In genomic region chrY:19391922-19392321, GRCh38 we compare ENCODE assay signal across 26 cellular contexts.
DNase-seq lines count a peak whose midpoint lies in the region; ATAC-seq and TF ChIP-seq lines count a peak whose summit lies in the region.
"Had no signal": no experiment of that assay in that cellular context is flagged by ENCODE, and none has a peak within 500 bp of the region (broad histone marks: within the 10 kb centered on the region; RNA-seq: fewer than 3 reads in every experiment).

No MANE protein-coding gene starts in this region.

- no peaks in the 10 kb centered on the region for H3K27me3 Mint-ChIP-seq in activated CD8-positive, alpha-beta T cell treated with anti-CD3 and anti-CD28 coated beads for 36 hours
- H3K27me3 Mint-ChIP-seq in activated CD8-positive, alpha-beta T cell treated with anti-CD3 and anti-CD28 coated beads, Interleukin-2, amount 10 ng/mL, durations not matched to agents 7 days and 5 days (ENCODE audit: low read depth): no peaks in the 10 kb centered on the region
- no peaks in the 10 kb centered on the region for H3K27me3 Mint-ChIP-seq in CD8-positive, alpha-beta T cell (ENCODE audit: low read depth)
- no peaks in the 10 kb centered on the region for H3K27me3 Mint-ChIP-seq in activated T-helper 17 cell treated with anti-CD3 and anti-CD28 coated beads, Interleukin-2, amount 50 U/mL, for 72 hours
- H3K27me3 Mint-ChIP-seq: CD4-positive, alpha-beta memory T cell; IgD-negative memory B cell had no signal

- TF ChIP-seq POLR2A in breast epithelium (IDR thresholded peaks at IDR 0.05): no peak

- H3K36me3 ChIP-seq in CD8-positive, alpha-beta T cell (ENCODE audit: insufficient read depth, low read length): no peaks in the 10 kb centered on the region
- no peaks in the 10 kb centered on the region for H3K36me3 ChIP-seq in breast epithelium
- H3K36me3 ChIP-seq: BLaER1 treated with 17β-estradiol and CSF1 and Interleukin-3, amounts not matched to agents 10 nM and 100 nM had no signal

- CTCF ChIA-PET in activated CD8-positive, alpha-beta T cell treated with anti-CD3 and anti-CD28 coated beads for 36 hours (lab: Charles Lee): no interaction called here
- CTCF ChIA-PET in activated CD8-positive, alpha-beta T cell treated with anti-CD3 and anti-CD28 coated beads, Interleukin-2, amount 10 ng/mL, durations not matched to agents 7 days and 5 days (lab: Charles Lee): no interaction called here
- CTCF ChIA-PET in CD8-positive, alpha-beta T cell (lab: Charles Lee): no interaction called here

- no peak overlapping the region for H3K27ac Mint-ChIP-seq in activated CD8-positive, alpha-beta T cell treated with anti-CD3 and anti-CD28 coated beads for 36 hours
- no peak overlapping the region for H3K27ac Mint-ChIP-seq in activated CD8-positive, alpha-beta T cell treated with anti-CD3 and anti-CD28 coated beads, Interleukin-2, amount 10 ng/mL, durations not matched to agents 7 days and 5 days
- H3K27ac Mint-ChIP-seq in CD8-positive, alpha-beta T cell: peak overlapping the region; percentile 41
- no peak overlapping the region for H3K27ac Mint-ChIP-seq in activated T-helper 17 cell treated with anti-CD3 and anti-CD28 coated beads, Interleukin-2, amount 50 U/mL, for 72 hours
- H3K27ac Mint-ChIP-seq: IgD-negative memory B cell had no signal

- TF ChIP-seq CTCF in activated CD8-positive, alpha-beta T cell treated with anti-CD3 and anti-CD28 coated beads for 36 hours (IDR thresholded peaks at IDR 0.05): no peak
- TF ChIP-seq CTCF in CD8-positive, alpha-beta T cell (IDR thresholded peaks at IDR 0.05): no peak
- TF ChIP-seq CTCF in GM13976 (IDR thresholded peaks at IDR 0.05; ENCODE audit: borderline replicate concordance, control extremely low read depth, extremely low read depth, insufficient read depth, missing control alignments) (no peak), breast epithelium (IDR thresholded peaks at IDR 0.05) (no peak)

- H3K36me3 Mint-ChIP-seq in activated CD8-positive, alpha-beta T cell treated with anti-CD3 and anti-CD28 coated beads for 36 hours (ENCODE audit: low read depth): no peaks in the 10 kb centered on the region
- H3K36me3 Mint-ChIP-seq in activated CD8-positive, alpha-beta T cell treated with anti-CD3 and anti-CD28 coated beads, Interleukin-2, amount 10 ng/mL, durations not matched to agents 7 days and 5 days (ENCODE audit: low read depth): peaks cover 1% of the 10 kb centered on the region
- no peaks in the 10 kb centered on the region for H3K36me3 Mint-ChIP-seq in CD8-positive, alpha-beta T cell
- H3K36me3 Mint-ChIP-seq in activated T-helper 17 cell treated with anti-CD3 and anti-CD28 coated beads, Interleukin-2, amount 50 U/mL, for 72 hours (ENCODE audit: low read depth): no peaks in the 10 kb centered on the region
- H3K36me3 Mint-ChIP-seq: CD4-positive, alpha-beta memory T cell; IgD-negative memory B cell had no signal

- POLR2A ChIA-PET in activated CD8-positive, alpha-beta T cell treated with anti-CD3 and anti-CD28 coated beads for 36 hours (lab: Charles Lee): no interaction called here
- POLR2A ChIA-PET in activated CD8-positive, alpha-beta T cell treated with anti-CD3 and anti-CD28 coated beads, Interleukin-2, amount 10 ng/mL, durations not matched to agents 7 days and 5 days (lab: Charles Lee): interaction anchor here (1.1 kb wide), 1 partner anchor 14 kb away, joined by 4 read pairs; no protein-coding TSS in a partner anchor
- POLR2A ChIA-PET in CD8-positive, alpha-beta T cell (lab: Charles Lee): interaction anchor here (0.6 kb wide), 1 partner anchor 200 kb away, joined by 3 read pairs; no protein-coding TSS in a partner anchor

- no peaks in the 10 kb centered on the region for H3K9me3 ChIP-seq in CD8-positive, alpha-beta T cell (ENCODE audit: low read length)
- H3K9me3 ChIP-seq in breast epithelium: no peaks in the 10 kb centered on the region
- H3K9me3 ChIP-seq: BLaER1 treated with 17β-estradiol and CSF1 and Interleukin-3, amounts not matched to agents 10 nM and 100 nM; Caco-2 had no signal

- no peaks in the 10 kb centered on the region for H3K27me3 ChIP-seq in CD8-positive, alpha-beta T cell (ENCODE audit: insufficient read depth, low read length)
- H3K27me3 ChIP-seq in breast epithelium: no peaks in the 10 kb centered on the region
- H3K27me3 ChIP-seq: BLaER1 treated with 17β-estradiol and CSF1 and Interleukin-3, amounts not matched to agents 10 nM and 100 nM had no signal

- intact Hi-C loops in activated CD8-positive, alpha-beta T cell treated with anti-CD3 and anti-CD28 coated beads for 36 hours (cut with micrococcal nuclease): no loop called here
- intact Hi-C loops in CD8-positive, alpha-beta T cell (cut with DNase I, micrococcal nuclease): loop anchor here in 1 of 2 experiments (10.0 kb wide), 1 partner anchor 57 kb away; no protein-coding TSS in a partner anchor
- intact Hi-C loops in breast epithelium (cut with DNase I; ENCODE audit: low total_unique reads): no loop called here

- H3K4me1 Mint-ChIP-seq in activated CD8-positive, alpha-beta T cell treated with anti-CD3 and anti-CD28 coated beads for 36 hours (ENCODE audit: low read depth): peaks cover 22% of the 10 kb centered on the region
- peaks cover 16% of the 10 kb centered on the region for H3K4me1 Mint-ChIP-seq in activated CD8-positive, alpha-beta T cell treated with anti-CD3 and anti-CD28 coated beads, Interleukin-2, amount 10 ng/mL, durations not matched to agents 7 days and 5 days (ENCODE audit: low read depth)
- H3K4me1 Mint-ChIP-seq in CD8-positive, alpha-beta T cell (ENCODE audit: low read depth): peaks cover 26% of the 10 kb centered on the region
- peaks cover 7% of the 10 kb centered on the region for H3K4me1 Mint-ChIP-seq in activated T-helper 17 cell treated with anti-CD3 and anti-CD28 coated beads, Interleukin-2, amount 50 U/mL, for 72 hours
- H3K4me1 Mint-ChIP-seq: IgD-negative memory B cell had no signal

- H3K4me1 ChIP-seq in CD8-positive, alpha-beta T cell (ENCODE audit: insufficient read depth, low read length): peaks cover 6% of the 10 kb centered on the region
- H3K4me1 ChIP-seq in breast epithelium: no peaks in the 10 kb centered on the region
- H3K4me1 ChIP-seq: BLaER1 treated with 17β-estradiol and CSF1 and Interleukin-3, amounts not matched to agents 10 nM and 100 nM; Caco-2 had no signal

- no peak overlapping the region for H3K4me3 ChIP-seq in CD8-positive, alpha-beta T cell (ENCODE audit: low read depth, low read length)
- no peak overlapping the region for H3K4me3 ChIP-seq in breast epithelium
- H3K4me3 ChIP-seq: BLaER1 treated with 17β-estradiol and CSF1 and Interleukin-3, amounts not matched to agents 10 nM and 100 nM had no signal

- no peak for DNase-seq in activated CD8-positive, alpha-beta T cell treated with anti-CD3 and anti-CD28 coated beads for 36 hours
- DNase-seq in activated CD8-positive, alpha-beta T cell treated with anti-CD3 and anti-CD28 coated beads, Interleukin-2, amount 10 ng/mL, durations not matched to agents 7 days and 5 days: no peak
- no peak for DNase-seq in CD8-positive, alpha-beta T cell
- no peak for DNase-seq in GM13976 (ENCODE audit: low spot score)
- no peak for DNase-seq in breast epithelium (ENCODE audit: low spot score in 2 of 2)
- DNase-seq: Caco-2; CD4-positive, alpha-beta memory T cell; DMS 273 treated with DMSO at 0.1 percent for 48 hours; DMS79; GF-D8; Karpas-422; NCI-H1092; NCI-H1417 treated with DMSO at 0.1 percent for 48 hours; NCI-H1694 treated with DMSO at 0.1 percent for 48 hours; NCI-H2081; NCI-H2227 treated with DMSO at 0.1 percent for 48 hours; NCI-H526 treated with DMSO at 0.1 percent for 48 hours; SHP77 had no signal

- H3K9me3 Mint-ChIP-seq in activated CD8-positive, alpha-beta T cell treated with anti-CD3 and anti-CD28 coated beads for 36 hours: no peaks in the 10 kb centered on the region
- H3K9me3 Mint-ChIP-seq in activated CD8-positive, alpha-beta T cell treated with anti-CD3 and anti-CD28 coated beads, Interleukin-2, amount 10 ng/mL, durations not matched to agents 7 days and 5 days (ENCODE audit: insufficient read depth): no peaks in the 10 kb centered on the region
- no peaks in the 10 kb centered on the region for H3K9me3 Mint-ChIP-seq in CD8-positive, alpha-beta T cell
- H3K9me3 Mint-ChIP-seq in activated T-helper 17 cell treated with anti-CD3 and anti-CD28 coated beads, Interleukin-2, amount 50 U/mL, for 72 hours: no peaks in the 10 kb centered on the region
- H3K9me3 Mint-ChIP-seq: CD4-positive, alpha-beta memory T cell; IgD-negative memory B cell had no signal

- no peak overlapping the region for H3K27ac ChIP-seq in CD8-positive, alpha-beta T cell (ENCODE audit: low read depth, low read length)
- H3K27ac ChIP-seq in breast epithelium: no peak overlapping the region
- H3K27ac ChIP-seq: BLaER1 treated with 17β-estradiol and CSF1 and Interleukin-3, amounts not matched to agents 10 nM and 100 nM; HL-60; RWPE1 had no signal

- peak; percentile 37 for ATAC-seq in activated CD8-positive, alpha-beta T cell treated with anti-CD3 and anti-CD28 coated beads for 36 hours
- ATAC-seq in activated CD8-positive, alpha-beta T cell treated with anti-CD3 and anti-CD28 coated beads, Interleukin-2, amount 10 ng/mL, durations not matched to agents 7 days and 5 days: no peak
- peak; percentile 62 for ATAC-seq in CD8-positive, alpha-beta T cell
- peak; percentile 40 for ATAC-seq in GM18868 (IDR thresholded peaks at IDR 0.05; ENCODE audit: unreplicated experiment)
- peak; percentile 34 for ATAC-seq in activated T-helper 17 cell treated with anti-CD3 and anti-CD28 coated beads, Interleukin-2, amount 50 U/mL, for 72 hours (replicated peaks)
- ATAC-seq: HCT116, Panc1 had no signal

- in situ Hi-C loops in GM13976 (cut with MboI; ENCODE audit: low sequenced_read_pairs, unreplicated experiment): no loop called here

- H3K4me3 Mint-ChIP-seq in activated CD8-positive, alpha-beta T cell treated with anti-CD3 and anti-CD28 coated beads for 36 hours: no peak overlapping the region
- H3K4me3 Mint-ChIP-seq in activated CD8-positive, alpha-beta T cell treated with anti-CD3 and anti-CD28 coated beads, Interleukin-2, amount 10 ng/mL, durations not matched to agents 7 days and 5 days: no peak overlapping the region
- peak overlapping the region; percentile 23 for H3K4me3 Mint-ChIP-seq in CD8-positive, alpha-beta T cell
- no peak overlapping the region for H3K4me3 Mint-ChIP-seq in activated T-helper 17 cell treated with anti-CD3 and anti-CD28 coated beads, Interleukin-2, amount 50 U/mL, for 72 hours
- H3K4me3 Mint-ChIP-seq: IgD-negative memory B cell had no signal
